In the genomic region with DNA sequence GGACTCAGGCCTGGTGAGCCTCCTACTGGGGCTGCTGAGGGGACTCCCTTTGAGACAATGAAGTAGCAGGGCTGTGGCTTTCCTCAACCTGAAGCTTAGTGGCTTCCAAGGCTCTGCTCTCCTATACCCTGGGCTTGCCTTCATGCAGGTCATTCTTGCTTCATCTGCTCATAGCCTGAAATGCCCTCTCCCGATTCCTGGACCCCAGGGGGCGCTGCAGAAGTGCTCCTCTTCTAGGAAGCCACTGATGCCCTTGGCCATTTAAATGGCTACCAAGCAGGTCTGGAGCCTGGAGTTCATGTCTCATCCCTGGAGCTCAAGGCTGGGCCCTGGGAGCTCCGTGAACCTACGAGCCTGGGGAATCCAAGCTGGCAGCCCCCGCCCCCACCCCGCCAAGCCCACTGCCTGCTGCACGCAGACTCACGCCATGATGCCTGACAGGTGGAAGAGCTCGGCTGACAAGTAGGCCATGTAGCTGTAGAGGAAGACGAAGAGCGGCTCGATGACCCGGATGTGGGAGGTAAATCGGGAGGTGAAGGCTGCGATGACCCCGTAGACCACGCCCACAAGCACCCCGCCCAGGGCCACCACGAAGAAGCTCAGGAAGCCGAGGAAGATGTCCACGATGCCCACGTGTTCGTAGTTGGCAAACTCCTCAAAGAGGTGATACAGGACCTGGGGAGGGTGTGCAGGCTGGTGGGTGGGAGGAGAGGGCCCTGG, we compare ENCODE assay signal across 8 cellular contexts. TPM values are rescaled to one million over a fixed set of nuclear protein-coding genes. Genes with fewer than 3 reads are reported as not detected.
A peak's percentile ranks its signal among the peaks of the same experiment; 100 is the strongest.
DNase-seq lines count a peak whose midpoint lies in the region; ATAC-seq and TF ChIP-seq lines count a peak whose summit lies in the region.

No MANE protein-coding gene starts in this region.

- no peak for TF ChIP-seq POLR2A in uterus (IDR thresholded peaks at IDR 0.05)

- H3K4me3 Mint-ChIP-seq in activated CD8-positive, alpha-beta memory T cell treated with anti-CD3 and anti-CD28 coated beads, Interleukin-2, amount 10 ng/mL, durations not matched to agents 7 days and 5 days = no peak overlapping the region
- H3K4me3 Mint-ChIP-seq in central memory CD8-positive, alpha-beta T cell = no peak overlapping the region

- no peaks in the 10 kb centered on the region for H3K27me3 ChIP-seq in uterus

- H3K27me3 Mint-ChIP-seq in activated CD8-positive, alpha-beta memory T cell treated with anti-CD3 and anti-CD28 coated beads, Interleukin-2, amount 10 ng/mL, durations not matched to agents 7 days and 5 days = no peaks in the 10 kb centered on the region
- no peaks in the 10 kb centered on the region for H3K27me3 Mint-ChIP-seq in central memory CD8-positive, alpha-beta T cell

- H3K27ac ChIP-seq in uterus = no peak overlapping the region

- peak; percentile 53 for DNase-seq in activated CD8-positive, alpha-beta memory T cell treated with anti-CD3 and anti-CD28 coated beads, Interleukin-2, amount 10 ng/mL, durations not matched to agents 7 days and 5 days
- DNase-seq in activated CD8-positive, alpha-beta memory T cell treated with anti-CD3 and anti-CD28 coated beads for 24 hours = no peak
- DNase-seq in NAMALWA (ENCODE audit: low spot score) (peak; percentile 44), NCI-H146 treated with DMSO at 0.1 percent for 48 hours (lab: John Stamatoyannopoulos, UW; ENCODE audit: unreplicated experiment) (no peak), uterus (no peak)
- DNase-seq in central memory CD8-positive, alpha-beta T cell (ENCODE audit: low spot score in 2 of 2) = no peak
- peak; percentile 71 for DNase-seq in stimulated activated CD8-positive, alpha-beta memory T cell treated with anti-CD3 and anti-CD28 coated beads, Interleukin-4, amount 100 ng/mL, for 48 hours

- no peaks in the 10 kb centered on the region for H3K36me3 ChIP-seq in uterus

- CTCF ChIA-PET in activated CD8-positive, alpha-beta memory T cell treated with anti-CD3 and anti-CD28 coated beads, Interleukin-2, amount 10 ng/mL, durations not matched to agents 7 days and 5 days (lab: Charles Lee) = interaction anchor here (0.7 to 5.8 kb wide), 11 partner anchors 8 to 187 kb away, joined by 3 to 60 read pairs (median 3); a partner anchor contains a TSS

- H3K4me1 Mint-ChIP-seq in activated CD8-positive, alpha-beta memory T cell treated with anti-CD3 and anti-CD28 coated beads, Interleukin-2, amount 10 ng/mL, durations not matched to agents 7 days and 5 days = peaks cover 32% of the 10 kb centered on the region
- peaks cover 29% of the 10 kb centered on the region for H3K4me1 Mint-ChIP-seq in central memory CD8-positive, alpha-beta T cell

- intact Hi-C loops in uterus (cut with DNase I; ENCODE audit: low total_unique reads) = loop anchor here (5.0 kb wide), 1 partner anchor 48 kb away; a partner anchor contains a TSS

- H3K27ac Mint-ChIP-seq in activated CD8-positive, alpha-beta memory T cell treated with anti-CD3 and anti-CD28 coated beads, Interleukin-2, amount 10 ng/mL, durations not matched to agents 7 days and 5 days = no peak overlapping the region
- peak overlapping the region; percentile 67 for H3K27ac Mint-ChIP-seq in central memory CD8-positive, alpha-beta T cell (ENCODE audit: low read depth)

- H3K9me3 Mint-ChIP-seq in activated CD8-positive, alpha-beta memory T cell treated with anti-CD3 and anti-CD28 coated beads, Interleukin-2, amount 10 ng/mL, durations not matched to agents 7 days and 5 days (ENCODE audit: low read depth) = no peaks in the 10 kb centered on the region
- no peaks in the 10 kb centered on the region for H3K9me3 Mint-ChIP-seq in central memory CD8-positive, alpha-beta T cell

- no peak for TF ChIP-seq CTCF in uterus (IDR thresholded peaks at IDR 0.05)

- peaks cover 4% of the 10 kb centered on the region in 2 donors for H3K4me1 ChIP-seq in uterus

- no peak for ATAC-seq in activated CD8-positive, alpha-beta memory T cell treated with anti-CD3 and anti-CD28 coated beads, Interleukin-2, amount 10 ng/mL, durations not matched to agents 7 days and 5 days
- ATAC-seq in central memory CD8-positive, alpha-beta T cell (replicated peaks; ENCODE audit: extremely low read depth, poor library complexity, severe bottlenecking) = no peak
- no peak for ATAC-seq in GM21390 (IDR thresholded peaks at IDR 0.05; ENCODE audit: unreplicated experiment)

- no peak overlapping the region for H3K4me3 ChIP-seq in uterus

- H3K9me3 ChIP-seq in uterus = no peaks in the 10 kb centered on the region

- peaks cover 4% of the 10 kb centered on the region for H3K36me3 Mint-ChIP-seq in activated CD8-positive, alpha-beta memory T cell treated with anti-CD3 and anti-CD28 coated beads, Interleukin-2, amount 10 ng/mL, durations not matched to agents 7 days and 5 days
- H3K36me3 Mint-ChIP-seq in central memory CD8-positive, alpha-beta T cell (ENCODE audit: insufficient read depth) = peaks cover 11% of the 10 kb centered on the region

RNA-seq across cellular contexts. Expression of a gene that starts 45.7 kb away (rescaled TPM):
- 10 to 100 TPM; 25.8 to 26.3 TPM for total RNA-seq in activated CD8-positive, alpha-beta memory T cell treated with anti-CD3 and anti-CD28 coated beads, Interleukin-2, amount 10 ng/mL, durations not matched to agents 7 days and 5 days
- 10 to 100 TPM in 2 of 4 donors, 1 to 10 TPM in 2; 3.1 to 33.6 (median 18.4) TPM for total RNA-seq in uterus

Comparison
In these comparisons a context has a peak if more than half of its experiments do, and no peak if none do; other contexts are left out.
1. DNase-seq: peak in activated CD8-positive, alpha-beta memory T cell treated with anti-CD3 and anti-CD28 coated beads, Interleukin-2, amount 10 ng/mL, durations not matched to agents 7 days and 5 days (single experiment), NAMALWA (single experiment) and stimulated activated CD8-positive, alpha-beta memory T cell treated with anti-CD3 and anti-CD28 coated beads, Interleukin-4, amount 100 ng/mL, for 48 hours (single experiment); none in activated CD8-positive, alpha-beta memory T cell treated with anti-CD3 and anti-CD28 coated beads for 24 hours (single experiment), central memory CD8-positive, alpha-beta T cell (0 of 2), NCI-H146 treated with DMSO at 0.1 percent for 48 hours (single experiment) and uterus (0 of 2).